1 cellular context compared by ENCODE assay signal in genomic region chr15:43824302-43825246, GRCh38.
TF ChIP-seq lines count a peak whose summit lies in the region.

TSS of gene MFAP1 (minus strand) at chr15:43824690. CDS start at chr15:43824569, 121 bp downstream.

TF ChIP-seq in K562, 482 proteins besides CTCF, POLR2A, EP300 and RAD21 (continued from another document and continues in another):
- peak; percentile 89 for TF ChIP-seq CREB3L1 (IDR thresholded peaks at IDR 0.05; ENCODE audit: borderline replicate concordance, low read depth)
- TF ChIP-seq BACH1 (tag; IDR thresholded peaks at IDR 0.05) = peak; percentile 41; the same call in 1 of the 2 replicates
- no peak for TF ChIP-seq RBM17 (IDR thresholded peaks at IDR 0.05; ENCODE audit: borderline replicate concordance, low read depth, low read length)
- TF ChIP-seq ELF4 (CRISPR knock-in tag; IDR thresholded peaks at IDR 0.05) = 0 out of 2 replicates have a peak, but pooled peaks have one; percentile 24
- 0 out of 2 replicates have a peak, but pooled peaks have one; percentile 48 for TF ChIP-seq LEF1 (IDR thresholded peaks at IDR 0.05)
- peak in 1 of 2 experiments; percentile 45; a peak in 1 of 4 replicates for TF ChIP-seq MAZ (CRISPR knock-in tag; conservative IDR thresholded peaks at IDR 0.05 in 1 of 2, IDR thresholded peaks at IDR 0.05 in 1 of 2)
- peak; percentile 97 for TF ChIP-seq ETV1 (tag; conservative IDR thresholded peaks at IDR 0.05; ENCODE audit: low read depth)
- TF ChIP-seq MAFG (tag; conservative IDR thresholded peaks at IDR 0.05) = 0 out of 2 replicates have a peak, but pooled peaks have one; percentile 4
- no peak for TF ChIP-seq SAFB (IDR thresholded peaks at IDR 0.05; ENCODE audit: borderline replicate concordance, low read depth, low read length)
- no peak; the same call in 1 of the 2 replicates for TF ChIP-seq BRD4 (IDR thresholded peaks at IDR 0.05)
- peak; percentile 73 for TF ChIP-seq MBD2 (IDR thresholded peaks at IDR 0.05; ENCODE audit: borderline replicate concordance, low read depth)
- 0 out of 2 replicates have a peak, but pooled peaks have one; percentile 41 for TF ChIP-seq SMAD4 (CRISPR knock-in tag; conservative IDR thresholded peaks at IDR 0.05)
- no peak for TF ChIP-seq RBM22 (IDR thresholded peaks at IDR 0.05; ENCODE audit: low read depth, low read length, poor library complexity, severe bottlenecking)
- TF ChIP-seq BDP1 (IDR thresholded peaks at IDR 0.05; ENCODE audit: insufficient read depth, insufficient read length) = no peak
- no peak for TF ChIP-seq ZNF280B (CRISPR knock-in tag; IDR thresholded peaks at IDR 0.05)
- no peak for TF ChIP-seq KAT2B (IDR thresholded peaks at IDR 0.05; ENCODE audit: low read depth, low read length)
- peak in 1 of 2 experiments; percentile 30; a peak in 1 of 4 replicates for TF ChIP-seq RCOR1 (IDR thresholded peaks at IDR 0.05; ENCODE audit: borderline replicate concordance in 1 of 2, low read depth in 2 of 2, low read length in 2 of 2)
- TF ChIP-seq ZBTB40 (IDR thresholded peaks at IDR 0.05) = peak; percentile 90
- TF ChIP-seq ZBTB40 (CRISPR knock-in tag; IDR thresholded peaks at IDR 0.05) = no peak
- peak; percentile 92 for TF ChIP-seq RB1 (IDR thresholded peaks at IDR 0.05; ENCODE audit: low read depth)
- no peak for TF ChIP-seq ZBTB49 (CRISPR knock-in tag; IDR thresholded peaks at IDR 0.05; ENCODE audit: borderline replicate concordance)
- TF ChIP-seq SAP30 (IDR thresholded peaks at IDR 0.05; ENCODE audit: borderline replicate concordance, insufficient read depth, low read depth, low read length, poor library complexity, severe bottlenecking) = peak; percentile 80
- TF ChIP-seq WHSC1 (IDR thresholded peaks at IDR 0.05; ENCODE audit: low read length) = no peak
- peak; percentile 89 for TF ChIP-seq CREB1 (IDR thresholded peaks at IDR 0.05)
- TF ChIP-seq CREB1 (CRISPR knock-in tag; IDR thresholded peaks at IDR 0.05) = peak; percentile 90
- peak; percentile 92 for TF ChIP-seq E2F4 (CRISPR knock-in tag; IDR thresholded peaks at IDR 0.05; ENCODE audit: low read depth)
- TF ChIP-seq HNRNPUL1 (IDR thresholded peaks at IDR 0.05; ENCODE audit: low read length) = no peak
- TF ChIP-seq ZBTB11 (CRISPR knock-in tag; IDR thresholded peaks at IDR 0.05) = peak in 2 of 3 experiments; percentile 63 to 77; a peak in 3 of 6 replicates
- TF ChIP-seq HDAC1 (IDR thresholded peaks at IDR 0.05) = peak in 1 of 2 experiments; percentile 93; a peak in 2 of 4 replicates
- TF ChIP-seq YY1 (IDR thresholded peaks at IDR 0.05; ENCODE audit: borderline replicate concordance in 1 of 3, control insufficient read depth in 1 of 3, extremely low read depth in 1 of 3, insufficient read depth in 3 of 3, insufficient read length in 1 of 3, insufficient replicate concordance in 2 of 3, low read depth in 1 of 3, low read length in 2 of 3) = peak in 2 of 3 experiments; percentile 31 to 48
- no peak for TF ChIP-seq CCNT2 (IDR thresholded peaks at IDR 0.05; ENCODE audit: borderline replicate concordance, extremely low read depth, insufficient read length, low read depth, low read length)
- TF ChIP-seq PURB (CRISPR knock-in tag; IDR thresholded peaks at IDR 0.05; ENCODE audit: low read depth) = no peak
- TF ChIP-seq RFX7 (CRISPR knock-in tag; IDR thresholded peaks at IDR 0.05) = no peak
- TF ChIP-seq MTA3 (IDR thresholded peaks at IDR 0.05; ENCODE audit: borderline replicate concordance) = peak; percentile 74; the same call in 1 of the 2 replicates
- TF ChIP-seq TRIM24 (IDR thresholded peaks at IDR 0.05) = peak in 1 of 2 experiments; percentile 30; a peak in 1 of 4 replicates
- TF ChIP-seq ZNF347 (CRISPR knock-in tag; IDR thresholded peaks at IDR 0.05; ENCODE audit: low read depth) = no peak
- no peak for TF ChIP-seq BCL6 (CRISPR knock-in tag; IDR thresholded peaks at IDR 0.05)
- TF ChIP-seq GABPA (tag; conservative IDR thresholded peaks at IDR 0.05; ENCODE audit: low read depth) = peak; percentile 95
- TF ChIP-seq GATAD2B (IDR thresholded peaks at IDR 0.05; ENCODE audit: borderline replicate concordance) = peak; percentile 27; the same call in 1 of the 2 replicates
- TF ChIP-seq BRF1 (IDR thresholded peaks at IDR 0.05; ENCODE audit: borderline replicate concordance, extremely low read depth, insufficient read length) = no peak
- no peak; the same call in 1 of the 2 replicates for TF ChIP-seq ERF (CRISPR knock-in tag; IDR thresholded peaks at IDR 0.05)
- TF ChIP-seq NR1H2 (CRISPR knock-in tag; IDR thresholded peaks at IDR 0.05) = no peak
- no peak for TF ChIP-seq GATAD2A (IDR thresholded peaks at IDR 0.05)
- peak; percentile 95 for TF ChIP-seq ELF1 (tag; IDR thresholded peaks at IDR 0.05)
- no peak for TF ChIP-seq ZKSCAN1 (IDR thresholded peaks at IDR 0.05; ENCODE audit: low read depth, low read length)
- peak; percentile 56; the same call in 1 of the 2 replicates for TF ChIP-seq ZFX (CRISPR knock-in tag; IDR thresholded peaks at IDR 0.05)
